In genomic region chr13:41059466-41059865, GRCh38 we compare ENCODE assay signal across 8 cellular contexts. TPM values are rescaled to one million over a fixed set of nuclear protein-coding genes. Genes with fewer than 3 reads are reported as not detected.
A peak's percentile ranks its signal among the peaks of the same experiment; 100 is the strongest.
DNase-seq lines count a peak whose midpoint lies in the region; ATAC-seq and TF ChIP-seq lines count a peak whose summit lies in the region.

No MANE protein-coding gene starts in this region.

- no peaks in the 10 kb centered on the region for H3K9me3 ChIP-seq in iPS-18c (ENCODE audit: control insufficient read depth, insufficient read depth, low read length)
- no peaks in the 10 kb centered on the region for H3K9me3 ChIP-seq in stomach

- H3K27me3 ChIP-seq in HL-60 (ENCODE audit: insufficient read depth, poor library complexity, severe bottlenecking) (no peaks in the 10 kb centered on the region), stomach (no peaks in the 10 kb centered on the region)

- DNase-seq in AG04449 (ENCODE audit: low read depth, low spot score), result no peak
- DNase-seq in HL-60 (ENCODE audit: low read depth in 1 of 2, low spot score in 1 of 2), result no peak
- DNase-seq in activated T-helper 2 cell treated with anti-CD3 and anti-CD28 coated beads, Interferon-gamma antibody, Interleukin-2, Interleukin-4, amounts not matched to agents 10 μg/mL and 5 μg/mL and 100 μg/mL, durations not matched to agents 14 hours and 24 hours and 36 hours (ENCODE audit: low spot score), result no peak
- no peak for DNase-seq in stomach
- DNase-seq in UCSD-AML1 (lab: John Stamatoyannopoulos, UW; ENCODE audit: unreplicated experiment), result no peak
- DNase-seq in left lobe of liver (ENCODE audit: low spot score), result no peak
- no peak for DNase-seq in stimulated activated naive CD4-positive, alpha-beta T cell (lab: John Stamatoyannopoulos, UW)

- no peaks in the 10 kb centered on the region for H3K36me3 ChIP-seq in stomach

- TF ChIP-seq EP300 in stomach (IDR thresholded peaks at IDR 0.05), result no peak

- ATAC-seq in left lobe of liver, result no peak

- H3K27ac ChIP-seq in HL-60 (replicated peaks), result peak overlapping the region; percentile 93
- peak overlapping the region; percentile 94 to 99 (median 98) for H3K27ac ChIP-seq in stomach

- peaks cover 17% of the 10 kb centered on the region for H3K36me3 Mint-ChIP-seq in activated T-helper 2 cell treated with anti-CD3 and anti-CD28 coated beads, Interferon-gamma antibody, Interleukin-2, Interleukin-4, amounts not matched to agents 10 μg/mL and 5 μg/mL and 100 μg/mL, durations not matched to agents 14 hours and 24 hours and 36 hours (ENCODE audit: low read depth)

- POLR2A ChIA-PET in AG04449 (lab: Yijun Ruan, JAX), result interaction anchor here (1.3 kb wide), 1 partner anchor 9 kb away, joined by 3 read pairs; no protein-coding TSS in a partner anchor

- no peak for TF ChIP-seq CTCF in AG04449 (IDR thresholded peaks at IDR 0.05; ENCODE audit: insufficient read depth, low read length, missing control alignments)
- no peak for TF ChIP-seq CTCF in HL-60 (IDR thresholded peaks at IDR 0.05; ENCODE audit: insufficient read depth, low read length)
- no peak for TF ChIP-seq CTCF in stomach (IDR thresholded peaks at IDR 0.05)

- WGBS in stomach, 5 donors, result 2 to 5% (median 3%) methylated on average over 6 of the region's 6 CpGs

- H3K9me3 Mint-ChIP-seq in activated T-helper 2 cell treated with anti-CD3 and anti-CD28 coated beads, Interferon-gamma antibody, Interleukin-2, Interleukin-4, amounts not matched to agents 10 μg/mL and 5 μg/mL and 100 μg/mL, durations not matched to agents 14 hours and 24 hours and 36 hours, result no peaks in the 10 kb centered on the region

- no peaks in the 10 kb centered on the region for H3K27me3 Mint-ChIP-seq in activated T-helper 2 cell treated with anti-CD3 and anti-CD28 coated beads, Interferon-gamma antibody, Interleukin-2, Interleukin-4, amounts not matched to agents 10 μg/mL and 5 μg/mL and 100 μg/mL, durations not matched to agents 14 hours and 24 hours and 36 hours (ENCODE audit: low read depth)

- H3K4me1 Mint-ChIP-seq in activated T-helper 2 cell treated with anti-CD3 and anti-CD28 coated beads, Interferon-gamma antibody, Interleukin-2, Interleukin-4, amounts not matched to agents 10 μg/mL and 5 μg/mL and 100 μg/mL, durations not matched to agents 14 hours and 24 hours and 36 hours (ENCODE audit: low read depth), result peaks cover 51% of the 10 kb centered on the region

- TF ChIP-seq POLR2A in stomach (IDR thresholded peaks at IDR 0.05), result no peak

- peak overlapping the region; percentile 87 for H3K4me3 ChIP-seq in AG04449 (ENCODE audit: low read depth, low read length)
- peak overlapping the region; percentile 91 for H3K4me3 ChIP-seq in HL-60 (replicated peaks; ENCODE audit: insufficient read depth, low read length)
- H3K4me3 ChIP-seq in iPS-18c (ENCODE audit: insufficient read depth, low read depth, low read length), result peak overlapping the region; percentile 89
- peak overlapping the region; percentile 60 to 76 (median 70) for H3K4me3 ChIP-seq in stomach

- H3K27ac Mint-ChIP-seq in activated T-helper 2 cell treated with anti-CD3 and anti-CD28 coated beads, Interferon-gamma antibody, Interleukin-2, Interleukin-4, amounts not matched to agents 10 μg/mL and 5 μg/mL and 100 μg/mL, durations not matched to agents 14 hours and 24 hours and 36 hours, result peak overlapping the region; percentile 100

- H3K4me3 Mint-ChIP-seq in activated T-helper 2 cell treated with anti-CD3 and anti-CD28 coated beads, Interferon-gamma antibody, Interleukin-2, Interleukin-4, amounts not matched to agents 10 μg/mL and 5 μg/mL and 100 μg/mL, durations not matched to agents 14 hours and 24 hours and 36 hours (ENCODE audit: low read depth), result peak overlapping the region; percentile 95

- CTCF ChIA-PET in AG04449 (lab: Yijun Ruan, JAX), result interaction anchor here (1.2 to 2.4 kb wide), 5 partner anchors 14 to 281 kb away, joined by 3 to 9 read pairs (median 5); partner anchors contain the start of gene SLC25A15

- intact Hi-C loops in activated T-helper 2 cell treated with anti-CD3 and anti-CD28 coated beads, Interferon-gamma antibody, Interleukin-2, Interleukin-4, amounts not matched to agents 10 μg/mL and 5 μg/mL and 100 μg/mL, durations not matched to agents 14 hours and 24 hours and 36 hours (cut with micrococcal nuclease), result loop anchor here (2.0 kb wide), 1 partner anchor 403 kb away; no protein-coding TSS in a partner anchor
- intact Hi-C loops in stomach (cut with DNase I; ENCODE audit: low total_unique reads), result no loop called here

- peaks cover 46 to 76% (median 62%) of the 10 kb centered on the region in 4 donors for H3K4me1 ChIP-seq in stomach

RNA-seq across cellular contexts. Expression of gene WBP4, which starts 1.8 kb away (rescaled TPM):
- total RNA-seq in activated T-helper 2 cell treated with anti-CD3 and anti-CD28 coated beads, Interferon-gamma antibody, Interleukin-2, Interleukin-4, amounts not matched to agents 10 μg/mL and 5 μg/mL and 100 μg/mL, durations not matched to agents 14 hours and 24 hours and 36 hours, result 13.3 and 13.8 TPM in 2 replicates
- 10 to 100 TPM in 2 of 5 donors, 1 to 10 TPM in 2, under 1 TPM in 1; 0.58 to 18.9 (median 8.5) TPM for total RNA-seq in stomach
- polyA plus RNA-seq in stomach, result 10 to 100 TPM in 1 of 3 donors, 1 to 10 TPM in 2; 8.7 to 15.7 (median 9.9) TPM
- total RNA-seq in left lobe of liver, result 3.9 TPM

RNA-seq across cellular contexts. Expression of gene ELF1, which starts 40.4 kb away (rescaled TPM):
- 65.3 and 68.1 TPM in 2 replicates for total RNA-seq in activated T-helper 2 cell treated with anti-CD3 and anti-CD28 coated beads, Interferon-gamma antibody, Interleukin-2, Interleukin-4, amounts not matched to agents 10 μg/mL and 5 μg/mL and 100 μg/mL, durations not matched to agents 14 hours and 24 hours and 36 hours
- total RNA-seq in stomach, result 100 to 1,000 TPM in 1 of 5 donors, 10 to 100 TPM in 4; 13.3 to 113 (median 49.7) TPM
- 10 to 100 TPM; 10.9 to 31.8 (median 19.8) TPM for polyA plus RNA-seq in stomach
- 22.2 TPM for total RNA-seq in left lobe of liver
